ENCODE assay signal across 17 cellular contexts in the genomic region with DNA sequence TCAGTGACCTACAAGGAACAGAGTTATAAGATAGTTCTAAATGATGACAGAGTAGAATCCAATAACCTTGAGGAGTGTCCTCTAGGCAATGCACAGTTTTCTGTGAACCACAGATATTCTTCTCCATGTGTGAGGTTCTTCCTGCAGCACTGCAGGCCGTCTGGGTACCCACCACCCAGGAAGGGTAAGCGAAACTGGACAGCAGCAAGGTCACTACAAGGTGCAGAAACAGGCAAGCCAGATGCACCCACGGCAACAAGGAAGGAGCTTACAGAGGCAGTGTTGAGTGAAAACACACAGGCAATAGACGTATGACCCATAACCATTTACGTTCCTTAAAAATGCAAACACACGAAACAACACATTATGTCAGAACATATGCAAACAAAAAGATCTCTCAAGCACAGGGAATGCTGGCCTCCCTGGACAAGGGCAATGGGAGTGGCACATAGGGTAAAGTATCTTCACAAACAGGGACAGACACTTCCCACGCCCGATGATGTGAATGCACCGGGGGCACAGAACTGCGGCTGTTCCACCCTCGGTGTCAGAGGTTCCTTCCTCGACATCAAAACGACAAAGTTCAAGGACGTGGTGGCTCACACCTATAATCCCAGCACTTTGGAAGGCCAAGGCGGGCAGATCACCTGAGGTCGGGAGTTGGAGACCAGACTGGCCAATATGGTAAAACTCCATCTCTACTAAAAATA.
DNase-seq lines count a peak whose midpoint lies in the region; ATAC-seq, FAIRE-seq and TF ChIP-seq lines count a peak whose summit lies in the region.
"Had no signal": no experiment of that assay in that cellular context is flagged by ENCODE, and none has a peak within 500 bp of the region (broad histone marks: within the 10 kb centered on the region; RNA-seq: fewer than 3 reads in every experiment).

No MANE protein-coding gene starts in this region.

- H2BK12ac ChIP-seq in neuronal stem cell (ENCODE audit: low read length): no peak overlapping the region

- H3K18ac ChIP-seq in neuronal stem cell (ENCODE audit: low read length): no peak overlapping the region

- H3K9ac ChIP-seq in HepG2 (ENCODE audit: insufficient read depth, low read depth, low read length) (no peak overlapping the region), neuronal stem cell (ENCODE audit: low read depth, low read length, poor library complexity) (peak overlapping the region; percentile 31)

- in situ Hi-C loops in HepG2 (cut with HindIII; ENCODE audit: extremely low pct_ligation_motif_present, low pct_unique_long_range_greater_than_20kb): no loop called here

- H2BK5ac ChIP-seq in neuronal stem cell (ENCODE audit: low read length): no peak overlapping the region

- peak overlapping the region; percentile 32 for H4K91ac ChIP-seq in neuronal stem cell (ENCODE audit: low read depth, low read length, poor library complexity)

- H2AK5ac ChIP-seq in neuronal stem cell (ENCODE audit: low read depth, low read length): no peak overlapping the region

- no peak overlapping the region for H3K4ac ChIP-seq in neuronal stem cell (ENCODE audit: low read length)

- TF ChIP-seq RAD21 in HepG2 (CRISPR knock-in tag; IDR thresholded peaks at IDR 0.05): no peak

- TF ChIP-seq EP300 in HepG2 (IDR thresholded peaks at IDR 0.05; ENCODE audit: low read depth in 2 of 2, low read length in 2 of 2): no peak
- TF ChIP-seq EP300 in HepG2 (CRISPR knock-in tag; IDR thresholded peaks at IDR 0.05; ENCODE audit: borderline replicate concordance): no peak

- no peak overlapping the region for H3K4me2 ChIP-seq in HepG2 (ENCODE audit: low read depth, low read length)
- no peak overlapping the region for H3K4me2 ChIP-seq in neuronal stem cell (ENCODE audit: insufficient read depth, low read length, poor library complexity, severe bottlenecking)

- WGBS in right lobe of liver (ENCODE audit: insufficient coverage, low coverage, low lambda C conversion rate, missing lambda C conversion rate): 76% methylated on average over 11 of the region's 16 CpGs
- 87% methylated on average over 16 of the region's 16 CpGs for WGBS in HepG2 (ENCODE audit: low lambda C conversion rate)
- no CpG with 5 or more reads among the region's 16 CpGs for WGBS in neuronal stem cell (ENCODE audit: extremely low coverage in 2 of 2, insufficient read length in 2 of 2, insufficient replicate concordance in 1 of 2), 2 donors

- no TSS peak for BruUV-seq in HepG2 (replicated peaks; lab: Mats Ljungman, UMichigan)

- POLR2A ChIA-PET in HepG2 (lab: Yijun Ruan, JAX): no interaction called here

- intact Hi-C loops in right lobe of liver (cut with DNase I): no loop called here
- intact Hi-C loops in HepG2 (cut with micrococcal nuclease; ENCODE audit: unreplicated experiment): no loop called here
- intact Hi-C loops in cardiac septum (cut with DNase I): no loop called here

- H3K4me3 ChIP-seq in right lobe of liver (no peak overlapping the region), HepG2 (replicated peaks in 1 of 3; ENCODE audit: insufficient read depth in 1 of 3, low read depth in 2 of 3, low read length in 3 of 3) (no peak overlapping the region), neuronal stem cell (ENCODE audit: low read length in 2 of 2) (no peak overlapping the region)

- H3K27me3 ChIP-seq in right lobe of liver (no peaks in the 10 kb centered on the region), HepG2 (ENCODE audit: control insufficient read depth in 1 of 2, insufficient read depth in 2 of 2, low read length in 2 of 2) (no peaks in the 10 kb centered on the region), neuronal stem cell (ENCODE audit: control insufficient read depth in 3 of 3, insufficient read depth in 3 of 3, low read depth in 1 of 3, low read length in 3 of 3) (no peaks in the 10 kb centered on the region)

- CTCF ChIA-PET in HepG2 (lab: Yijun Ruan, JAX; ENCODE audit: low intra/inter-chr PET ratio, low total read pairs): no interaction called here

- 0 out of 2 replicates have a peak, but pooled peaks cover 2% of the 10 kb centered on the region for H4K20me1 ChIP-seq in HepG2 (ENCODE audit: insufficient read depth, low read length)

- H3K79me2 ChIP-seq in HepG2 (ENCODE audit: insufficient read depth, low read length): no peaks in the 10 kb centered on the region

- TF ChIP-seq CTCF in right lobe of liver (IDR thresholded peaks at IDR 0.05) (no peak), HepG2 (CRISPR knock-in tag; IDR thresholded peaks at IDR 0.05) (no peak)

- H3K23ac ChIP-seq in neuronal stem cell (ENCODE audit: low read depth, low read length, poor library complexity): no peak overlapping the region

- no peaks in the 10 kb centered on the region for H3K79me1 ChIP-seq in neuronal stem cell (ENCODE audit: low read depth, low read length)

- H3K27ac ChIP-seq in right lobe of liver: no peak overlapping the region
- H3K27ac ChIP-seq in HepG2 (ENCODE audit: extremely low read length, insufficient read depth, low read length): no peak overlapping the region
- H3K27ac ChIP-seq in neuronal stem cell (replicated peaks; ENCODE audit: low read length): no peak overlapping the region

- FAIRE-seq in HepG2 (lab: Jason Lieb, UNC): no peak
- no peak for FAIRE-seq in urothelium cell line (lab: Jason Lieb, UNC)

- H3K36me3 ChIP-seq in right lobe of liver (no peaks in the 10 kb centered on the region), HepG2 (replicated peaks in 1 of 2; ENCODE audit: control insufficient read depth in 1 of 2, insufficient read depth in 2 of 2, low read length in 2 of 2) (no peaks in the 10 kb centered on the region), neuronal stem cell (replicated peaks in 1 of 2; ENCODE audit: control insufficient read depth in 2 of 2, insufficient read depth in 2 of 2, low read length in 2 of 2) (no peaks in the 10 kb centered on the region)

- H2AFZ ChIP-seq in HepG2 (ENCODE audit: low read length) (no peak overlapping the region), neuronal stem cell (ENCODE audit: low read length) (no peak overlapping the region)

- H2BK120ac ChIP-seq in neuronal stem cell (ENCODE audit: low read depth, low read length): no peak overlapping the region

- no peak overlapping the region for H2BK15ac ChIP-seq in neuronal stem cell (ENCODE audit: low read length)

- ATAC-seq in right lobe of liver (no peak), HepG2 (no peak)
- ATAC-seq: PC-3 had no signal

- TF ChIP-seq POLR2A in right lobe of liver (IDR thresholded peaks at IDR 0.05) (no peak), HepG2 (IDR thresholded peaks at IDR 0.05; ENCODE audit: insufficient read depth in 1 of 2, low read depth in 2 of 2, low read length in 2 of 2) (no peak)

- H3K4me1 ChIP-seq in right lobe of liver: no peaks in the 10 kb centered on the region
- H3K4me1 ChIP-seq in HepG2 (ENCODE audit: insufficient read depth, low read length): peaks cover 6% of the 10 kb centered on the region
- peaks cover 0 to 4% of the 10 kb centered on the region in 2 donors for H3K4me1 ChIP-seq in neuronal stem cell (ENCODE audit: control insufficient read depth in 2 of 2, insufficient read depth in 1 of 2, low read depth in 1 of 2, low read length in 2 of 2)

- no peaks in the 10 kb centered on the region for H3K9me3 ChIP-seq in right lobe of liver
- no peaks in the 10 kb centered on the region for H3K9me3 ChIP-seq in HepG2 (ENCODE audit: low read length)
- H3K9me3 ChIP-seq in neuronal stem cell (replicated peaks in 1 of 2; ENCODE audit: control insufficient read depth in 2 of 2, insufficient read depth in 1 of 2, low read depth in 1 of 2, low read length in 2 of 2): no peaks in the 10 kb centered on the region

- DNase-seq in right lobe of liver: peak; percentile 7 to 22 (median 18)
- DNase-seq in HepG2 (ENCODE audit: low spot score): no peak
- DNase-seq in cardiac septum (ENCODE audit: low spot score): peak; percentile 31
- DNase-seq in neuronal stem cell (ENCODE audit: low spot score): no peak
- DNase-seq in urothelium cell line (ENCODE audit: low spot score): no peak
- DNase-seq in NCI-H748 (lab: John Stamatoyannopoulos, UW; ENCODE audit: unreplicated experiment): no peak
- no peak for DNase-seq in HCEC 1CT
- no peak for DNase-seq in Ammon's horn (ENCODE audit: low spot score)
- DNase-seq: DMS 273 treated with DMSO at 0.1 percent for 48 hours, GOT3, HFFc6, KG1, NCI-H1092 treated with DMSO at 0.1 percent for 48 hours, NCI-H1694, NCI-H446, NCI-H748 treated with DMSO at 0.1 percent for 48 hours, PC-3 had no signal

- no peak overlapping the region for H4K8ac ChIP-seq in neuronal stem cell (ENCODE audit: low read depth, low read length)

- no peak overlapping the region for H3K14ac ChIP-seq in neuronal stem cell (ENCODE audit: low read length)

TF ChIP-seq in HepG2, 621 proteins besides CTCF, POLR2A, EP300 and RAD21 (continues in another document):
- TF ChIP-seq CENPBD1 (CRISPR knock-in tag; IDR thresholded peaks at IDR 0.05; ENCODE audit: borderline replicate concordance, low read depth) (no peak), ARID5B (CRISPR knock-in tag; IDR thresholded peaks at IDR 0.05) (no peak)

Comparison
In these comparisons a context has a peak if more than half of its experiments do, and no peak if none do; other contexts are left out.
1. DNase-seq: peak in right lobe of liver (3 of 3) and cardiac septum (single experiment); none in HepG2 (single experiment), neuronal stem cell (single experiment), urothelium cell line (single experiment), NCI-H748 (single experiment), HCEC 1CT (single experiment) and Ammon's horn (single experiment).